9 cellular contexts compared by ENCODE assay signal in genomic region chr10:116741391-116742351, GRCh38. TPM values are rescaled to one million over a fixed set of nuclear protein-coding genes. Genes with fewer than 3 reads are reported as not detected.
DNase-seq lines count a peak whose midpoint lies in the region; ATAC-seq, FAIRE-seq and TF ChIP-seq lines count a peak whose summit lies in the region.
"Had no signal": no experiment of that assay in that cellular context is flagged by ENCODE, and none has a peak within 500 bp of the region (broad histone marks: within the 10 kb centered on the region; RNA-seq: fewer than 3 reads in every experiment).

No MANE protein-coding gene starts in this region.

- H3K4me3 Mint-ChIP-seq in T-helper 2 cell treated with Interferon-gamma antibody and Interleukin-4, amounts not matched to agents 5 μg/mL and 100 μg/mL, for 36 hours = peak overlapping the region; percentile 36
- H3K4me3 Mint-ChIP-seq: stimulated activated naive CD8-positive, alpha-beta T cell treated with anti-CD3 and anti-CD28 coated beads, Interleukin-15, Interleukin-2, amounts not matched to agents 100 ng/mL and 50 ng/mL, for 24 hours had no signal

- no peak for DNase-seq in T-helper 2 cell treated with Interferon-gamma antibody and Interleukin-4, amounts not matched to agents 5 μg/mL and 100 μg/mL, for 36 hours (ENCODE audit: low spot score)
- DNase-seq in T-helper 2 cell = no peak
- DNase-seq in bronchial epithelial cell (ENCODE audit: low read depth) = no peak
- DNase-seq in right lobe of liver = peak in 1 of 3 donors; percentile 29
- no peak for DNase-seq in tibial nerve (ENCODE audit: low spot score in 2 of 2)
- DNase-seq in DMS79 (lab: John Stamatoyannopoulos, UW) = no peak

- no peak for TF ChIP-seq CTCF in bronchial epithelial cell (IDR thresholded peaks at IDR 0.05; ENCODE audit: insufficient read depth, low read length, severe bottlenecking)
- TF ChIP-seq CTCF in right lobe of liver (IDR thresholded peaks at IDR 0.05) = no peak
- TF ChIP-seq CTCF in tibial nerve (IDR thresholded peaks at IDR 0.05) = peak in 1 of 5 experiments; percentile 26

- WGBS in right lobe of liver (ENCODE audit: insufficient coverage, low coverage, low lambda C conversion rate, missing lambda C conversion rate) = no CpG with 5 or more reads among the region's 93 CpGs
- 0% methylated on average over 34 to 56 of the region's 93 CpGs for WGBS in tibial nerve, 2 donors

- H3K4me3 ChIP-seq in bronchial epithelial cell (ENCODE audit: low read depth, low read length) (peak overlapping the region; percentile 54), right lobe of liver (peak overlapping the region; percentile 59 to 73 (median 63)), tibial nerve (peak overlapping the region; percentile 61 to 85 (median 80))

- no peaks in the 10 kb centered on the region for H3K9me3 ChIP-seq in right lobe of liver
- H3K9me3 ChIP-seq in tibial nerve = no peaks in the 10 kb centered on the region

- TF ChIP-seq POLR2A in right lobe of liver (IDR thresholded peaks at IDR 0.05) (no peak), tibial nerve (IDR thresholded peaks at IDR 0.05) (no peak)

- H3K36me3 Mint-ChIP-seq in T-helper 2 cell treated with Interferon-gamma antibody and Interleukin-4, amounts not matched to agents 5 μg/mL and 100 μg/mL, for 36 hours (ENCODE audit: low read depth) = no peaks in the 10 kb centered on the region

- H3K27ac ChIP-seq in right lobe of liver (no peak overlapping the region), tibial nerve (peak overlapping the region; percentile 80 to 96 (median 90))

- no peaks in the 10 kb centered on the region for H3K36me3 ChIP-seq in bronchial epithelial cell (ENCODE audit: control insufficient read depth, insufficient read depth, low read length)
- H3K36me3 ChIP-seq in right lobe of liver = no peaks in the 10 kb centered on the region
- no peaks in the 10 kb centered on the region for H3K36me3 ChIP-seq in tibial nerve

- no peak overlapping the region for H3K27ac Mint-ChIP-seq in T-helper 2 cell treated with Interferon-gamma antibody and Interleukin-4, amounts not matched to agents 5 μg/mL and 100 μg/mL, for 36 hours
- H3K27ac Mint-ChIP-seq: stimulated activated naive CD8-positive, alpha-beta T cell treated with anti-CD3 and anti-CD28 coated beads, Interleukin-15, Interleukin-2, amounts not matched to agents 100 ng/mL and 50 ng/mL, for 24 hours had no signal

- ATAC-seq in HG03432 (IDR thresholded peaks at IDR 0.05; ENCODE audit: unreplicated experiment) = peak; percentile 4
- ATAC-seq in right lobe of liver = peak in 2 of 4 donors; percentile 2 to 5
- no peak for ATAC-seq in HG03457 (IDR thresholded peaks at IDR 0.05; ENCODE audit: unreplicated experiment)

- FAIRE-seq in bronchial epithelial cell (lab: Jason Lieb, UNC) = no peak

- intact Hi-C loops in right lobe of liver (cut with DNase I) = no loop called here

- H3K9me3 Mint-ChIP-seq in T-helper 2 cell treated with Interferon-gamma antibody and Interleukin-4, amounts not matched to agents 5 μg/mL and 100 μg/mL, for 36 hours = no peaks in the 10 kb centered on the region
- H3K9me3 Mint-ChIP-seq: stimulated activated naive CD8-positive, alpha-beta T cell treated with anti-CD3 and anti-CD28 coated beads, Interleukin-15, Interleukin-2, amounts not matched to agents 100 ng/mL and 50 ng/mL, for 24 hours had no signal

- peaks cover 2% of the 10 kb centered on the region for H3K4me1 Mint-ChIP-seq in T-helper 2 cell treated with Interferon-gamma antibody and Interleukin-4, amounts not matched to agents 5 μg/mL and 100 μg/mL, for 36 hours (ENCODE audit: low read depth)

- peaks cover 56% of the 10 kb centered on the region for H3K27me3 Mint-ChIP-seq in T-helper 2 cell treated with Interferon-gamma antibody and Interleukin-4, amounts not matched to agents 5 μg/mL and 100 μg/mL, for 36 hours (ENCODE audit: low read depth)

- no peak for TF ChIP-seq EP300 in tibial nerve (IDR thresholded peaks at IDR 0.05)

- H3K27me3 ChIP-seq in bronchial epithelial cell (ENCODE audit: control insufficient read depth, insufficient read depth, low read length) (peaks cover 6% of the 10 kb centered on the region), right lobe of liver (peaks cover 0 to 8% of the 10 kb centered on the region in 2 donors), tibial nerve (peaks cover 0 to 5% of the 10 kb centered on the region in 2 donors)

- H3K4me1 ChIP-seq in right lobe of liver (peaks cover 0 to 11% (median 0%) of the 10 kb centered on the region in 4 donors), tibial nerve (peaks cover 0 to 50% (median 12%) of the 10 kb centered on the region in 4 donors)

RNA-seq across cellular contexts. Expression of gene HSPA12A, which starts 0.7 kb away (rescaled TPM):
- total RNA-seq in bronchial epithelial cell (0.79 and 1.4 TPM in 2 replicates), right lobe of liver (1 to 10 TPM; 2.3 to 4.2 (median 2.9) TPM), tibial nerve (100 to 1,000 TPM; 125 to 187 (median 147) TPM)

Comparison
In these comparisons a context has a peak if more than half of its experiments do, and no peak if none do; other contexts are left out.
1. H3K27ac ChIP-seq: peak in tibial nerve (4 of 4); none in right lobe of liver (0 of 3).
2. RNA of gene HSPA12A, which starts 0.7 kb away (total RNA-seq): 125 to 187 TPM in tibial nerve; 2.3 to 4.2 TPM in right lobe of liver and 0.79 to 1.4 TPM in bronchial epithelial cell; every median in the first group is over 10 times any median in the second.
3. Peak in every context shown above with its lines, with median percentiles within 50 percentile points of each other: H3K4me3 ChIP-seq.